8 cellular contexts compared by ENCODE assay signal in genomic region chr5:14167211-14167845, GRCh38. TPM values are rescaled to one million over a fixed set of nuclear protein-coding genes. Genes with fewer than 3 reads are reported as not detected.
DNase-seq lines count a peak whose midpoint lies in the region; ATAC-seq and TF ChIP-seq lines count a peak whose summit lies in the region.

No MANE protein-coding gene starts in this region.

- no peak overlapping the region for H3K9ac ChIP-seq in BLaER1 treated with 17β-estradiol and CSF1 and Interleukin-3, amounts not matched to agents 10 nM and 100 nM

- H4K20me1 ChIP-seq in BLaER1 treated with 17β-estradiol and CSF1 and Interleukin-3, amounts not matched to agents 10 nM and 100 nM, result peaks cover 41 to 99% (median 81%) of the 10 kb centered on the region in 11 experiments; a peak in 21 of 22 replicates

- DNase-seq in Panc1 (ENCODE audit: low read depth, low spot score) (no peak), kidney glomerular epithelial cell (lab: John Stamatoyannopoulos, UW) (peak; percentile 18), NCI-H69 (lab: John Stamatoyannopoulos, UW) (no peak), head of caudate nucleus (no peak)
- no peak for DNase-seq in activated naive CD4-positive, alpha-beta T cell treated with anti-CD3 and anti-CD28 coated beads, Interleukin-2, amount 50 U/mL, for 16 hours

- TF ChIP-seq CTCF in Panc1 (IDR thresholded peaks at IDR 0.05), result no peak

- CTCF ChIA-PET in Panc1 (lab: Charles Lee), result no interaction called here

- POLR2A ChIA-PET in Panc1 (lab: Charles Lee), result interaction anchor here (0.9 to 1.2 kb wide), 2 partner anchors 13 to 22 kb away, joined by 3 to 5 read pairs; no protein-coding TSS in a partner anchor

- peak; percentile 36 for ATAC-seq in GM21825 (IDR thresholded peaks at IDR 0.05; ENCODE audit: unreplicated experiment)
- ATAC-seq in Panc1, result peak; percentile 53
- no peak for ATAC-seq in HG03139 (IDR thresholded peaks at IDR 0.05; ENCODE audit: unreplicated experiment)

- peaks cover 52 to 80% (median 68%) of the 10 kb centered on the region in 10 experiments for H3K4me1 ChIP-seq in BLaER1 treated with 17β-estradiol and CSF1 and Interleukin-3, amounts not matched to agents 10 nM and 100 nM
- H3K4me1 ChIP-seq in Panc1 (ENCODE audit: control insufficient read depth, insufficient read depth, low read length), result peaks cover 94% of the 10 kb centered on the region

- H3K4me2 ChIP-seq in BLaER1 treated with 17β-estradiol and CSF1 and Interleukin-3, amounts not matched to agents 10 nM and 100 nM, result peak overlapping the region; percentile 16 to 90 (median 70); a peak in 21 of 22 replicates

- no TSS peak for BruUV-seq in Panc1 (replicated peaks; lab: Mats Ljungman, UMichigan)

- intact Hi-C loops in Panc1 (cut with micrococcal nuclease; ENCODE audit: unreplicated experiment), result no loop called here
- intact Hi-C loops in head of caudate nucleus (cut with DNase I), result no loop called here

- H3K27ac ChIP-seq in BLaER1 treated with 17β-estradiol and CSF1 and Interleukin-3, amounts not matched to agents 10 nM and 100 nM, result no peak overlapping the region
- H3K27ac ChIP-seq in Panc1 (ENCODE audit: low read length), result peak overlapping the region; percentile 99

- no peak overlapping the region for H3K4me3 ChIP-seq in BLaER1 treated with 17β-estradiol and CSF1 and Interleukin-3, amounts not matched to agents 10 nM and 100 nM
- H3K4me3 ChIP-seq in Panc1 (ENCODE audit: low read depth in 2 of 2, low read length in 2 of 2), result peak overlapping the region in 1 of 2 experiments; percentile 34; a peak in 1 of 4 replicates

- H3K9me3 ChIP-seq in BLaER1 treated with 17β-estradiol and CSF1 and Interleukin-3, amounts not matched to agents 10 nM and 100 nM (replicated peaks in 1 of 11), result peaks cover 20 to 35% (median 29%) of the 10 kb centered on the region in 11 experiments
- H3K9me3 ChIP-seq in Panc1 (ENCODE audit: control insufficient read depth, insufficient read depth, low read depth, low read length), result peaks cover 7% of the 10 kb centered on the region; the same call in 1 of the 2 replicates

- peaks cover 0 to 32% (median 27%) of the 10 kb centered on the region in 11 experiments; a peak in 19 of 22 replicates for H3K36me3 ChIP-seq in BLaER1 treated with 17β-estradiol and CSF1 and Interleukin-3, amounts not matched to agents 10 nM and 100 nM
- H3K36me3 ChIP-seq in Panc1 (ENCODE audit: control insufficient read depth, insufficient read depth, low read length), result no peaks in the 10 kb centered on the region

- in situ Hi-C loops in Panc1 (cut with HindIII; ENCODE audit: low pct_unique_long_range_greater_than_20kb, low sequenced_read_pairs), result no loop called here

- H3K27me3 ChIP-seq in BLaER1 treated with 17β-estradiol and CSF1 and Interleukin-3, amounts not matched to agents 10 nM and 100 nM, result no peaks in the 10 kb centered on the region
- no peaks in the 10 kb centered on the region for H3K27me3 ChIP-seq in Panc1 (ENCODE audit: control insufficient read depth, insufficient read depth, low read length)

RNA-seq across cellular contexts. Expression of gene TRIO, which starts 24.2 kb away (rescaled TPM):
- total RNA-seq in Panc1 (2021; ENCODE audit: unreplicated experiment), result 349 TPM
- polyA plus RNA-seq in Panc1 (2012; ENCODE audit: insufficient read length), result 213 TPM
